1 cellular context compared by ENCODE assay signal in the genomic region with DNA sequence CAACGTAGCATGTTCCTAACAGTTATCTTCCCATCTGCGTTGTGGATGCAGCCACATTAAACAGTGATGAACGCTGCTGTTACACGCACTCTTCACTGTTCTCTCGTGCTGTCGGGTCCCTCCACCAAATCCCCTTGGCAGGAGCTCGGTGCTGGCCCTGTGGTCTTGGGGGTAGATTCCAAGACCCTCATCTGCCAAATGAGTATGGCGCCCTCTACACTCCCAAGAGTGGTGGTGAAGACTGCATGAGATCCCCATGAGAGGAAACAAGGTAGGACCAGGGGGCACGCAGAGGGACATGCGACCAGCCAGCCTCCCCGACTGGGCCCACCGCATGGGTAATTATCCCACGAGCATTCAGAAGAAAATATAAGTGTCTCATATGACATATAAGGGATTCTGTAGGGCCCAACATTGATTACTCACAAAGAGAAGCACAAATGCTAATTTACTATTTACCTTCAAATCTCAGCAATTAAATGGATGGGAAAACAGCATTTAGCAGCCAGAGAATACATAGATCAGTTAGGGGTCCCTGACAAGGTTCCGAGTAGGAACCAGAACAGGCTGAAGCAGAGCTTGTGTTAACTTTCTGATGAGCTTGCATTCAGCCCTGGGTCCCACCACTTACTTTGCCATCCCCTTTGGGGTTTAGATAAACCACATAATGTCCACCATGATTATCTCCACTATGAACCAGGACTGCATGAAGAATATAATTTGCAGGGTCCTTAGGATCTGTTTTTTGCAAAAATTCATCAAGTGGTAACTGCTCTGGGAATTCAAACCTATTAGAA.
TF ChIP-seq lines count a peak whose summit lies in the region.

No MANE protein-coding gene starts in this region.

TF ChIP-seq in GM23338, 12 proteins besides CTCF, POLR2A, EP300 and RAD21 (continued from another document):
- no peak for TF ChIP-seq ZNF462 (CRISPR knock-in tag; IDR thresholded peaks at IDR 0.05)
- no peak for TF ChIP-seq STAT1 (IDR thresholded peaks at IDR 0.05; ENCODE audit: unreplicated experiment)
- TF ChIP-seq NANOG (IDR thresholded peaks at IDR 0.05; ENCODE audit: borderline replicate concordance) = no peak
- TF ChIP-seq, protein P1, sequence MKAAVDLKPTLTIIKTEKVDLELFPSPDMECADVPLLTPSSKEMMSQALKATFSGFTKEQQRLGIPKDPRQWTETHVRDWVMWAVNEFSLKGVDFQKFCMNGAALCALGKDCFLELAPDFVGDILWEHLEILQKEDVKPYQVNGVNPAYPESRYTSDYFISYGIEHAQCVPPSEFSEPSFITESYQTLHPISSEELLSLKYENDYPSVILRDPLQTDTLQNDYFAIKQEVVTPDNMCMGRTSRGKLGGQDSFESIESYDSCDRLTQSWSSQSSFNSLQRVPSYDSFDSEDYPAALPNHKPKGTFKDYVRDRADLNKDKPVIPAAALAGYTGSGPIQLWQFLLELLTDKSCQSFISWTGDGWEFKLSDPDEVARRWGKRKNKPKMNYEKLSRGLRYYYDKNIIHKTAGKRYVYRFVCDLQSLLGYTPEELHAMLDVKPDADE (IDR thresholded peaks at IDR 0.05) = no peak
- TF ChIP-seq ZNF114 (CRISPR knock-in tag; IDR thresholded peaks at IDR 0.05) = no peak
- no peak for TF ChIP-seq POLR2AphosphoS5 (IDR thresholded peaks at IDR 0.05; ENCODE audit: low read depth)
- no peak for TF ChIP-seq ZNF331 (CRISPR knock-in tag; IDR thresholded peaks at IDR 0.05; ENCODE audit: low read depth)
